Comparison of ENCODE assay signal across 24 cellular contexts in genomic region chr10:14775656-14776055, GRCh38.
"Had no signal": no experiment of that assay in that cellular context is flagged by ENCODE, and none has a peak within 500 bp of the region (broad histone marks: within the 10 kb centered on the region; RNA-seq: fewer than 3 reads in every experiment).

No MANE protein-coding gene starts in this region.

- H3K27ac ChIP-seq: neural progenitor cell, ovary, parathyroid adenoma, psoas muscle, right lobe of liver, sigmoid colon, stomach, thoracic aorta, thyroid gland, tibial nerve, upper lobe of left lung, vagina had no signal

- H3K4me1 ChIP-seq: neural progenitor cell, parathyroid adenoma, psoas muscle, thyroid gland, vagina had no signal

- H3K27me3 ChIP-seq: neural progenitor cell, ovary, right lobe of liver, sigmoid colon, stomach, thyroid gland, tibial nerve, upper lobe of left lung, vagina had no signal

- H3K4me3 ChIP-seq: neural progenitor cell, ovary, psoas muscle, right lobe of liver, sigmoid colon, stomach, thoracic aorta, thyroid gland, tibial nerve, upper lobe of left lung, vagina had no signal

- ATAC-seq: psoas muscle; right cardiac atrium; right lobe of liver; stimulated activated effector memory CD8-positive, alpha-beta T cell treated with anti-CD3 and anti-CD28 coated beads, Interleukin-12 subunit alpha, Interleukin-12 subunit beta, amount 100 ng/mL, for 72 hours; stimulated activated naive B cell treated with anti-CD40 and anti-IgM and Interleukin-4, amounts not matched to agents 10 μg/mL and 1 μg/mL and 100 μg/mL, for 72 hours had no signal

- H3K36me3 ChIP-seq: neural progenitor cell, ovary, right lobe of liver, sigmoid colon, stomach, thoracic aorta, thyroid gland, tibial nerve, upper lobe of left lung, vagina had no signal

- H3K9me3 ChIP-seq: ovary, psoas muscle, right lobe of liver, sigmoid colon, stomach, thoracic aorta, thyroid gland, tibial nerve, upper lobe of left lung, vagina had no signal

- DNase-seq: occipital lobe; ovary; posterior cingulate gyrus; psoas muscle; right cardiac atrium; right lobe of liver; sigmoid colon; small intestine; stimulated activated CD4-positive, alpha-beta T cell treated with anti-CD3 and anti-CD28 coated beads, Interleukin-15, amount 100 ng/mL, for 24 hours; stimulated activated CD4-positive, alpha-beta T cell treated with anti-CD3 and anti-CD28 coated beads, Interleukin-2, amount 100 ng/mL, for 24 hours; stimulated activated CD4-positive, alpha-beta T cell treated with anti-CD3 and anti-CD28 coated beads, Interleukin-2, amount 100 ng/mL, for 48 hours; stimulated activated CD4-positive, alpha-beta T cell treated with anti-CD3 and anti-CD28 coated beads, Interleukin-4, amount 100 ng/mL, for 24 hours; stimulated activated naive B cell treated with anti-CD40 and anti-IgM and Interleukin-4, amounts not matched to agents 10 μg/mL and 1 μg/mL and 100 μg/mL, for 72 hours; stimulated activated naive CD4-positive, alpha-beta T cell treated with Interleukin-2 at 50 U/mL for 16 hours; stomach; thyroid gland; trophoblast cell; upper lobe of left lung had no signal
